ENCODE assay signal across 8 cellular contexts in genomic region chr11:1335811-1336761, GRCh38. TPM values are rescaled to one million over a fixed set of nuclear protein-coding genes. Genes with fewer than 3 reads are reported as not detected.
DNase-seq lines count a peak whose midpoint lies in the region; ATAC-seq and TF ChIP-seq lines count a peak whose summit lies in the region.

No MANE protein-coding gene starts in this region.

- H3K27me3 ChIP-seq in DND-41 (ENCODE audit: insufficient read depth, low read length, poor library complexity) (no peaks in the 10 kb centered on the region), left lung (peaks cover 0 to 12% of the 10 kb centered on the region in 2 donors)

- no peaks in the 10 kb centered on the region for H4K20me1 ChIP-seq in DND-41 (ENCODE audit: insufficient read depth, low read length)

- H3K79me2 ChIP-seq in DND-41 (ENCODE audit: insufficient read depth, low read length) = no peaks in the 10 kb centered on the region

- intact Hi-C loops in dendritic cell treated with granulocyte-macrophage colony-stimulating factor and Interleukin-4, amounts not matched to agents 40 ng/mL and 50 ng/mL, for 4 days (cut with micrococcal nuclease) = loop anchor here (1.0 to 5.0 kb wide), 2 partner anchors 26 to 46 kb away; no protein-coding TSS in a partner anchor
- intact Hi-C loops in left lung (cut with DNase I) = no loop called here

- H3K36me3 Mint-ChIP-seq in dendritic cell treated with granulocyte-macrophage colony-stimulating factor and Interleukin-4, amounts not matched to agents 40 ng/mL and 50 ng/mL, for 4 days (ENCODE audit: low read depth) = no peaks in the 10 kb centered on the region

- H3K4me3 Mint-ChIP-seq in dendritic cell treated with granulocyte-macrophage colony-stimulating factor and Interleukin-4, amounts not matched to agents 40 ng/mL and 50 ng/mL, for 4 days = peak overlapping the region; percentile 73

- peaks cover 9% of the 10 kb centered on the region for H3K4me1 ChIP-seq in DND-41 (ENCODE audit: insufficient read depth, low read length)
- peaks cover 8 to 27% of the 10 kb centered on the region in 2 donors for H3K4me1 ChIP-seq in left lung

- no peaks in the 10 kb centered on the region for H3K36me3 ChIP-seq in DND-41 (ENCODE audit: insufficient read depth, low read length)
- H3K36me3 ChIP-seq in left lung = no peaks in the 10 kb centered on the region

- peak overlapping the region; percentile 69 for H3K27ac Mint-ChIP-seq in dendritic cell treated with granulocyte-macrophage colony-stimulating factor and Interleukin-4, amounts not matched to agents 40 ng/mL and 50 ng/mL, for 4 days

- peak overlapping the region; percentile 56 for H3K4me2 ChIP-seq in DND-41 (ENCODE audit: insufficient read depth, low read length)

- H2AFZ ChIP-seq in DND-41 (ENCODE audit: low read depth, low read length) = peak overlapping the region; percentile 33

- peak; percentile 83 for ATAC-seq in DND-41 (ENCODE audit: insufficient read depth, low read depth)
- ATAC-seq in left lung = peak; percentile 72
- ATAC-seq in HG02870 (IDR thresholded peaks at IDR 0.05; ENCODE audit: unreplicated experiment) = no peak
- no peak for ATAC-seq in GM18867 (IDR thresholded peaks at IDR 0.05; ENCODE audit: unreplicated experiment)

- H3K9me3 ChIP-seq in DND-41 (ENCODE audit: insufficient read depth, low read length, severe bottlenecking) (no peaks in the 10 kb centered on the region), left lung (no peaks in the 10 kb centered on the region)

- TF ChIP-seq CTCF in DND-41 (IDR thresholded peaks at IDR 0.05; ENCODE audit: borderline replicate concordance, extremely low read depth, low read length, poor library complexity, severe bottlenecking) = no peak
- no peak for TF ChIP-seq CTCF in left lung (IDR thresholded peaks at IDR 0.05)

- peaks cover 8% of the 10 kb centered on the region for H3K27me3 Mint-ChIP-seq in dendritic cell treated with granulocyte-macrophage colony-stimulating factor and Interleukin-4, amounts not matched to agents 40 ng/mL and 50 ng/mL, for 4 days

- H3K9ac ChIP-seq in DND-41 (ENCODE audit: low read depth, low read length) = peak overlapping the region; percentile 37

- peaks cover 9% of the 10 kb centered on the region for H3K9me3 Mint-ChIP-seq in dendritic cell treated with granulocyte-macrophage colony-stimulating factor and Interleukin-4, amounts not matched to agents 40 ng/mL and 50 ng/mL, for 4 days

- peak; percentile 74 for DNase-seq in DND-41
- DNase-seq in M059J (ENCODE audit: low read depth) = peak; percentile 33
- DNase-seq in activated CD4-positive, alpha-beta T cell treated with anti-CD3 and anti-CD28 coated beads for 1 hour = peak; percentile 34
- peak; percentile 68 to 88 for DNase-seq in left lung
- DNase-seq in stimulated activated CD4-positive, alpha-beta T cell treated with anti-CD3 and anti-CD28 coated beads, Interleukin-4, amount 100 ng/mL, for 24 hours = peak; percentile 56

- H3K4me3 ChIP-seq in DND-41 (ENCODE audit: low read depth in 1 of 2, low read length in 2 of 2) (peak overlapping the region in 1 of 2 experiments; percentile 48; a peak in 2 of 4 replicates), left lung (peak overlapping the region; percentile 17 to 44)

- peak overlapping the region; percentile 42 for H3K27ac ChIP-seq in DND-41 (ENCODE audit: low read length)
- H3K27ac ChIP-seq in left lung = peak overlapping the region in 1 of 2 donors; percentile 84

- H3K4me1 Mint-ChIP-seq in dendritic cell treated with granulocyte-macrophage colony-stimulating factor and Interleukin-4, amounts not matched to agents 40 ng/mL and 50 ng/mL, for 4 days (ENCODE audit: low read depth) = peaks cover 17% of the 10 kb centered on the region

RNA-seq across cellular contexts. Expression of gene TOLLIP, which starts 26.7 kb away (rescaled TPM):
- total RNA-seq in M059J (2014; rRNA removed; shearing (Covaris generic)) = 19.8 and 21.5 TPM in 2 replicates
- 10 to 100 TPM; 54.7 to 63.5 TPM for total RNA-seq in left lung

RNA-seq across cellular contexts. Expression of gene BRSK2, which starts 53.6 kb away (rescaled TPM):
- total RNA-seq in M059J (2014; rRNA removed; shearing (Covaris generic)) = 0.44 TPM in 1 of 2 replicates, not detected in the other
- under 1 TPM; 0.13 to 0.32 TPM for total RNA-seq in left lung

Comparison
In these comparisons a context has a peak if more than half of its experiments do, and no peak if none do; other contexts are left out.
1. ATAC-seq: peak in DND-41 (single experiment) and left lung (single experiment); none in HG02870 (single experiment) and GM18867 (single experiment).
2. Peak in every context shown above with its lines, with median percentiles within 50 percentile points of each other: DNase-seq.